Comparison of ENCODE assay signal across 1 cellular context in genomic region chr12:101019667-101020066, GRCh38.
TF ChIP-seq lines count a peak whose summit lies in the region.

No MANE protein-coding gene starts in this region.

TF ChIP-seq in HCT116, 20 proteins besides CTCF, POLR2A, EP300 and RAD21:
- no peak for TF ChIP-seq REST (IDR thresholded peaks at IDR 0.05; ENCODE audit: low read depth)
- TF ChIP-seq JUND (IDR thresholded peaks at IDR 0.05), result no peak
- TF ChIP-seq SP1 (IDR thresholded peaks at IDR 0.05; ENCODE audit: low read depth), result no peak
- TF ChIP-seq EGR1 (IDR thresholded peaks at IDR 0.05; ENCODE audit: low read depth), result no peak
- TF ChIP-seq ZFX (IDR thresholded peaks at IDR 0.05), result no peak
- TF ChIP-seq ZNF274 (IDR thresholded peaks at IDR 0.05; ENCODE audit: low read depth, low read length), result no peak
- TF ChIP-seq CEBPB (IDR thresholded peaks at IDR 0.05; ENCODE audit: low read depth), result no peak
- no peak for TF ChIP-seq EZH2 (IDR thresholded peaks at IDR 0.05)
- no peak for TF ChIP-seq POLR2AphosphoS5 (IDR thresholded peaks at IDR 0.05; ENCODE audit: low read depth, low read length)
- no peak for TF ChIP-seq YY1 (IDR thresholded peaks at IDR 0.05; ENCODE audit: extremely low read depth, insufficient replicate concordance, low read depth, low read length)
- TF ChIP-seq SRF (IDR thresholded peaks at IDR 0.05; ENCODE audit: low read depth), result no peak
- no peak for TF ChIP-seq CBX3 (IDR thresholded peaks at IDR 0.05; ENCODE audit: low read depth)
- TF ChIP-seq MAX (IDR thresholded peaks at IDR 0.05), result no peak
- no peak for TF ChIP-seq FOSL1 (IDR thresholded peaks at IDR 0.05; ENCODE audit: low read depth)
- TF ChIP-seq ZBTB33 (IDR thresholded peaks at IDR 0.05; ENCODE audit: extremely low read depth, insufficient replicate concordance, low read length), result no peak
